ENCODE assay signal across 1 cellular context in the genomic region with DNA sequence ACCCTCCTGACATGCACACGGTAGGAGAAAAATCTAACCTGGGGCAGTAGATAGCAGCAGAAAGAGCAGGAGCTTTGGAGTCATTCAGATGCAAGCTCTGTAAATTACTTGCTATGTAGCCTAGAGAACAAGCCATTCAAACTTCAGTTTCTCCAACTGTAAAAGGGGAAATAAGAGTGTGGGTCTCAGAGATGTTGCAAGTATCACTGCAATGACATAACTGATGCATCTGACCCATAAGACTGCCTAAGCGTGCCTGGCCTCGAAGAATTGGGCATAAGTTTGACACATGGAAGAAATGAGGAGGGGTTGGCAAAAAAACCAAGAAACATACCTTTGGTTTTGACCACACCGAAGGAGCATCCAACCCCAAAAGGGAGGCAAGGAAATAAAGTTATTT.
TF ChIP-seq lines count a peak whose summit lies in the region.

No MANE protein-coding gene starts in this region.

TF ChIP-seq in WTC11, 78 proteins besides CTCF, POLR2A, EP300 and RAD21 (continued from another document):
- TF ChIP-seq, protein P1, sequence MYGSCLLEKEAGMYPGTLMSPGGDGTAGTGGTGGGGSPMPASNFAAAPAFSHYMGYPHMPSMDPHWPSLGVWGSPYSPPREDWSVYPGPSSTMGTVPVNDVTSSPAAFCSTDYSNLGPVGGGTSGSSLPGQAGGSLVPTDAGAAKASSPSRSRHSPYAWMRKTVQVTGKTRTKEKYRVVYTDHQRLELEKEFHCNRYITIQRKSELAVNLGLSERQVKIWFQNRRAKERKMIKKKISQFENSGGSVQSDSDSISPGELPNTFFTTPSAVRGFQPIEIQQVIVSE (CRISPR knock-in tag; IDR thresholded peaks at IDR 0.05; ENCODE audit: borderline replicate concordance) = no peak
- TF ChIP-seq, protein P2, sequence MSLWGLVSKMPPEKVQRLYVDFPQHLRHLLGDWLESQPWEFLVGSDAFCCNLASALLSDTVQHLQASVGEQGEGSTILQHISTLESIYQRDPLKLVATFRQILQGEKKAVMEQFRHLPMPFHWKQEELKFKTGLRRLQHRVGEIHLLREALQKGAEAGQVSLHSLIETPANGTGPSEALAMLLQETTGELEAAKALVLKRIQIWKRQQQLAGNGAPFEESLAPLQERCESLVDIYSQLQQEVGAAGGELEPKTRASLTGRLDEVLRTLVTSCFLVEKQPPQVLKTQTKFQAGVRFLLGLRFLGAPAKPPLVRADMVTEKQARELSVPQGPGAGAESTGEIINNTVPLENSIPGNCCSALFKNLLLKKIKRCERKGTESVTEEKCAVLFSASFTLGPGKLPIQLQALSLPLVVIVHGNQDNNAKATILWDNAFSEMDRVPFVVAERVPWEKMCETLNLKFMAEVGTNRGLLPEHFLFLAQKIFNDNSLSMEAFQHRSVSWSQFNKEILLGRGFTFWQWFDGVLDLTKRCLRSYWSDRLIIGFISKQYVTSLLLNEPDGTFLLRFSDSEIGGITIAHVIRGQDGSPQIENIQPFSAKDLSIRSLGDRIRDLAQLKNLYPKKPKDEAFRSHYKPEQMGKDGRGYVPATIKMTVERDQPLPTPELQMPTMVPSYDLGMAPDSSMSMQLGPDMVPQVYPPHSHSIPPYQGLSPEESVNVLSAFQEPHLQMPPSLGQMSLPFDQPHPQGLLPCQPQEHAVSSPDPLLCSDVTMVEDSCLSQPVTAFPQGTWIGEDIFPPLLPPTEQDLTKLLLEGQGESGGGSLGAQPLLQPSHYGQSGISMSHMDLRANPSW (CRISPR knock-in tag; conservative IDR thresholded peaks at IDR 0.05; ENCODE audit: low read depth) = no peak
